In genomic region chr6:21831531-21832291, GRCh38 we compare ENCODE assay signal across 15 cellular contexts.
DNase-seq lines count a peak whose midpoint lies in the region; ATAC-seq, FAIRE-seq and TF ChIP-seq lines count a peak whose summit lies in the region.
"Had no signal": no experiment of that assay in that cellular context is flagged by ENCODE, and none has a peak within 500 bp of the region (broad histone marks: within the 10 kb centered on the region; RNA-seq: fewer than 3 reads in every experiment).

No MANE protein-coding gene starts in this region.

- H3K9ac ChIP-seq in kidney (ENCODE audit: low read length in 2 of 2): no peak overlapping the region

- H3K27me3 ChIP-seq in breast epithelium (no peaks in the 10 kb centered on the region), left lung (no peaks in the 10 kb centered on the region), pancreas (no peaks in the 10 kb centered on the region)

- CTCF ChIA-PET in HEK293 (lab: Yijun Ruan, JAX): interaction anchor here (0.6 kb wide), 2 partner anchors 90 to 568 kb away, joined by 3 read pairs; no protein-coding TSS in a partner anchor

- TF ChIP-seq CTCF in HEK293 (tag by site-specific recombination; IDR thresholded peaks at IDR 0.05) (no peak), breast epithelium (IDR thresholded peaks at IDR 0.05) (no peak), left lung (IDR thresholded peaks at IDR 0.05) (no peak), kidney (IDR thresholded peaks at IDR 0.05; ENCODE audit: borderline replicate concordance, extremely low read depth, insufficient read depth) (no peak), pancreas (IDR thresholded peaks at IDR 0.05) (no peak)

- H3K27ac ChIP-seq in HEK293 (ENCODE audit: extremely low read depth, low read depth, low read length): no peak overlapping the region
- H3K27ac ChIP-seq in breast epithelium: peak overlapping the region; percentile 52 to 76
- peak overlapping the region in 1 of 2 donors; percentile 26 for H3K27ac ChIP-seq in left lung
- H3K27ac ChIP-seq in kidney (ENCODE audit: low read depth in 2 of 2, low read length in 2 of 2): no peak overlapping the region
- no peak overlapping the region for H3K27ac ChIP-seq in pancreas

- FAIRE-seq in kidney (lab: Jason Lieb, UNC) (no peak), pancreas (lab: Jason Lieb, UNC) (no peak)

- POLR2A ChIA-PET in HEK293 (lab: Yijun Ruan, JAX): interaction anchor here (1.3 kb wide), 1 partner anchor 238 kb away, joined by 4 read pairs; the partner anchor contains the start of gene SOX4

- H3K4me1 ChIP-seq in HEK293 (ENCODE audit: control insufficient read depth, insufficient read depth, low read length) (peaks cover 17% of the 10 kb centered on the region), breast epithelium (no peaks in the 10 kb centered on the region), left lung (peaks cover 0 to 4% of the 10 kb centered on the region in 2 donors), kidney (ENCODE audit: control insufficient read depth in 1 of 2, insufficient read depth in 1 of 2, low read depth in 1 of 2, low read length in 2 of 2) (peaks cover 3 to 5% of the 10 kb centered on the region in 2 donors), pancreas (no peaks in the 10 kb centered on the region)

- in situ Hi-C loops in ACHN (cut with HindIII; ENCODE audit: low pct_ligation_motif_present, low pct_unique_long_range_greater_than_20kb, low sequenced_read_pairs): no loop called here

- 73 to 76% methylated on average over 8 of the region's 8 CpGs for WGBS in pancreas, 2 donors

- DNase-seq in ACHN (peak; percentile 47), breast epithelium (ENCODE audit: low spot score in 2 of 2) (no peak), left lung (no peak), amygdala (lab: John Stamatoyannopoulos, UW) (no peak), NCI-H2029 (lab: John Stamatoyannopoulos, UW) (no peak), kidney (no peak), pancreas (no peak)
- DNase-seq: activated CD8-positive, alpha-beta T cell treated with anti-CD3 and anti-CD28 coated beads, Interleukin-2, amount 10 ng/mL, durations not matched to agents 7 days and 5 days; activated naive CD4-positive, alpha-beta T cell treated with anti-CD3 and anti-CD28 coated beads for 36 hours; cortex of kidney; NCI-H2171; nucleus accumbens; T-helper 17 cell had no signal

- peak; percentile 56 for ATAC-seq in left lung
- no peak for ATAC-seq in pancreas
- ATAC-seq: activated CD8-positive, alpha-beta T cell treated with anti-CD3 and anti-CD28 coated beads, Interleukin-2, amount 10 ng/mL, durations not matched to agents 7 days and 5 days; left lobe of liver; T-helper 17 cell had no signal

- intact Hi-C loops in breast epithelium (cut with DNase I; ENCODE audit: low total_unique reads) (no loop called here), left lung (cut with DNase I) (no loop called here), kidney (cut with DNase I) (no loop called here), pancreas (cut with DNase I) (no loop called here)

- H3K4me3 ChIP-seq in HEK293 (ENCODE audit: low read depth, low read length) (no peak overlapping the region), breast epithelium (no peak overlapping the region), left lung (no peak overlapping the region), kidney (ENCODE audit: low read length in 2 of 2) (no peak overlapping the region), pancreas (no peak overlapping the region)

- no peak for TF ChIP-seq POLR2A in breast epithelium (IDR thresholded peaks at IDR 0.05)

- H3K9me3 ChIP-seq in HEK293 (ENCODE audit: control insufficient read depth, insufficient read depth, low read depth, low read length): no peaks in the 10 kb centered on the region
- no peaks in the 10 kb centered on the region for H3K9me3 ChIP-seq in breast epithelium
- no peaks in the 10 kb centered on the region for H3K9me3 ChIP-seq in left lung
- no peaks in the 10 kb centered on the region for H3K9me3 ChIP-seq in kidney (ENCODE audit: control insufficient read depth in 1 of 2, low read length in 2 of 2)
- no peaks in the 10 kb centered on the region for H3K9me3 ChIP-seq in pancreas

- no peaks in the 10 kb centered on the region for H3K36me3 ChIP-seq in HEK293 (ENCODE audit: control insufficient read depth in 2 of 2, insufficient read depth in 1 of 2, low read length in 2 of 2)
- no peaks in the 10 kb centered on the region for H3K36me3 ChIP-seq in breast epithelium
- H3K36me3 ChIP-seq in left lung: no peaks in the 10 kb centered on the region
- H3K36me3 ChIP-seq in kidney (ENCODE audit: control insufficient read depth in 1 of 2, insufficient read depth in 2 of 2, low read length in 2 of 2): no peaks in the 10 kb centered on the region
- H3K36me3 ChIP-seq in pancreas: no peaks in the 10 kb centered on the region

TF ChIP-seq in HEK293, 187 proteins besides CTCF, POLR2A, EP300 and RAD21:
- TF ChIP-seq PATZ1 (tag by site-specific recombination; IDR thresholded peaks at IDR 0.05): no peak
- TF ChIP-seq ZNF610 (tag by site-specific recombination; IDR thresholded peaks at IDR 0.05; ENCODE audit: borderline replicate concordance): 0 out of 2 replicates have a peak, but pooled peaks have one; percentile 21

Comparison
In these comparisons a context has a peak if more than half of its experiments do, and no peak if none do; other contexts are left out.
1. H3K27ac ChIP-seq: peak in breast epithelium (2 of 2); none in HEK293 (single experiment), kidney (0 of 2) and pancreas (0 of 4).